Comparison of ENCODE assay signal across 19 cellular contexts in genomic region chr2:238067939-238068338, GRCh38. TPM values are rescaled to one million over a fixed set of nuclear protein-coding genes. Genes with fewer than 3 reads are reported as not detected.
A peak's percentile ranks its signal among the peaks of the same experiment; 100 is the strongest.
DNase-seq lines count a peak whose midpoint lies in the region; ATAC-seq and TF ChIP-seq lines count a peak whose summit lies in the region.
"Had no signal": no experiment of that assay in that cellular context is flagged by ENCODE, and none has a peak within 500 bp of the region (broad histone marks: within the 10 kb centered on the region; RNA-seq: fewer than 3 reads in every experiment).

No MANE protein-coding gene starts in this region.

- CTCF ChIA-PET in activated CD4-positive, alpha-beta memory T cell treated with anti-CD3 and anti-CD28 coated beads for 36 hours (lab: Charles Lee) = interaction anchor here (1.3 kb wide), 1 partner anchor 145 kb away, joined by 3 read pairs; no protein-coding TSS in a partner anchor
- CTCF ChIA-PET in activated CD4-positive, alpha-beta memory T cell treated with anti-CD3 and anti-CD28 coated beads, Interleukin-2, amount 10 ng/mL, durations not matched to agents 7 days and 5 days (lab: Charles Lee) = interaction anchor here (1.0 kb wide), 1 partner anchor 195 kb away, joined by 3 read pairs; no protein-coding TSS in a partner anchor
- CTCF ChIA-PET in CD8-positive, alpha-beta T cell (lab: Charles Lee) = interaction anchor here (1.4 kb wide), 1 partner anchor 9 kb away, joined by 3 read pairs; no protein-coding TSS in a partner anchor

- peaks cover 26% of the 10 kb centered on the region for H3K9me3 Mint-ChIP-seq in activated CD4-positive, alpha-beta memory T cell treated with anti-CD3 and anti-CD28 coated beads for 36 hours
- peaks cover 16% of the 10 kb centered on the region for H3K9me3 Mint-ChIP-seq in activated CD4-positive, alpha-beta memory T cell treated with anti-CD3 and anti-CD28 coated beads, Interleukin-2, amount 10 ng/mL, durations not matched to agents 7 days and 5 days
- H3K9me3 Mint-ChIP-seq in CD8-positive, alpha-beta T cell = peaks cover 4% of the 10 kb centered on the region
- H3K9me3 Mint-ChIP-seq in central memory CD8-positive, alpha-beta T cell = no peaks in the 10 kb centered on the region

- POLR2A ChIA-PET in activated CD4-positive, alpha-beta memory T cell treated with anti-CD3 and anti-CD28 coated beads for 36 hours (lab: Charles Lee) = no interaction called here
- POLR2A ChIA-PET in activated CD4-positive, alpha-beta memory T cell treated with anti-CD3 and anti-CD28 coated beads, Interleukin-2, amount 10 ng/mL, durations not matched to agents 7 days and 5 days (lab: Charles Lee) = interaction anchor here (0.6 kb wide), 1 partner anchor 69 kb away, joined by 3 read pairs; no protein-coding TSS in a partner anchor
- POLR2A ChIA-PET in CD8-positive, alpha-beta T cell (lab: Charles Lee) = interaction anchor here (0.6 to 1.9 kb wide), 2 partner anchors 8 to 1098 kb away, joined by 3 to 7 read pairs; partner anchors contain the start of gene SCLY

- H3K9me3 ChIP-seq in CD8-positive, alpha-beta T cell (ENCODE audit: low read length) = no peaks in the 10 kb centered on the region
- no peaks in the 10 kb centered on the region for H3K9me3 ChIP-seq in T-helper 17 cell (ENCODE audit: control insufficient read depth, low read length, poor library complexity, severe bottlenecking)

- TF ChIP-seq CTCF in CD8-positive, alpha-beta T cell (IDR thresholded peaks at IDR 0.05) = no peak

- peaks cover 70% of the 10 kb centered on the region for H3K4me1 Mint-ChIP-seq in activated CD4-positive, alpha-beta memory T cell treated with anti-CD3 and anti-CD28 coated beads for 36 hours (ENCODE audit: low read depth)
- peaks cover 53% of the 10 kb centered on the region for H3K4me1 Mint-ChIP-seq in activated CD4-positive, alpha-beta memory T cell treated with anti-CD3 and anti-CD28 coated beads, Interleukin-2, amount 10 ng/mL, durations not matched to agents 7 days and 5 days
- peaks cover 46% of the 10 kb centered on the region for H3K4me1 Mint-ChIP-seq in CD8-positive, alpha-beta T cell (ENCODE audit: low read depth)
- peaks cover 23% of the 10 kb centered on the region for H3K4me1 Mint-ChIP-seq in T-helper 17 cell
- H3K4me1 Mint-ChIP-seq in central memory CD8-positive, alpha-beta T cell = peaks cover 33% of the 10 kb centered on the region

- no peak for DNase-seq in activated CD4-positive, alpha-beta memory T cell treated with anti-CD3 and anti-CD28 coated beads for 36 hours
- DNase-seq in activated CD4-positive, alpha-beta memory T cell treated with anti-CD3 and anti-CD28 coated beads, Interleukin-2, amount 10 ng/mL, durations not matched to agents 7 days and 5 days = no peak
- DNase-seq in CD8-positive, alpha-beta T cell = no peak
- DNase-seq in T-helper 17 cell = no peak
- no peak for DNase-seq in central memory CD8-positive, alpha-beta T cell (ENCODE audit: low spot score in 2 of 2)
- DNase-seq in GDM1 (lab: John Stamatoyannopoulos, UW) = no peak
- no peak for DNase-seq in NCI-H524 treated with DMSO at 0.1 percent for 48 hours (lab: John Stamatoyannopoulos, UW)
- DNase-seq: Calu3, IMR-90, MV-4-11, NCI-H1436 treated with DMSO at 0.1 percent for 48 hours, NCI-H2081, NCI-H524, OCI-M1 had no signal

- no peak overlapping the region for H3K27ac ChIP-seq in CD8-positive, alpha-beta T cell (ENCODE audit: low read depth, low read length)
- H3K27ac ChIP-seq: A549, C4-2B, RWPE1 had no signal

- intact Hi-C loops in activated CD4-positive, alpha-beta memory T cell treated with anti-CD3 and anti-CD28 coated beads for 36 hours (cut with micrococcal nuclease) = loop anchor here (10.0 kb wide), 2 partner anchors 137 to 217 kb away; partner anchors contain the start of genes ILKAP and PER2
- intact Hi-C loops in CD8-positive, alpha-beta T cell (cut with DNase I, micrococcal nuclease) = loop anchor here in 1 of 2 experiments (10.0 kb wide), 3 partner anchors 167 to 1957 kb away; partner anchors contain the start of genes COPS8 and NDUFA10

- H3K4me3 ChIP-seq in CD8-positive, alpha-beta T cell (ENCODE audit: low read depth, low read length) = no peak overlapping the region
- H3K4me3 ChIP-seq: A549 had no signal

- no peak for ATAC-seq in CD8-positive, alpha-beta T cell
- ATAC-seq in T-helper 17 cell = no peak
- no peak for ATAC-seq in central memory CD8-positive, alpha-beta T cell (replicated peaks; ENCODE audit: extremely low read depth, poor library complexity, severe bottlenecking)
- ATAC-seq: A549, HCT116 had no signal

- no peaks in the 10 kb centered on the region for H3K27me3 ChIP-seq in CD8-positive, alpha-beta T cell (ENCODE audit: insufficient read depth, low read length)

- peak overlapping the region; percentile 63 for H3K27ac Mint-ChIP-seq in activated CD4-positive, alpha-beta memory T cell treated with anti-CD3 and anti-CD28 coated beads for 36 hours
- H3K27ac Mint-ChIP-seq in activated CD4-positive, alpha-beta memory T cell treated with anti-CD3 and anti-CD28 coated beads, Interleukin-2, amount 10 ng/mL, durations not matched to agents 7 days and 5 days = no peak overlapping the region
- peak overlapping the region; percentile 46 for H3K27ac Mint-ChIP-seq in CD8-positive, alpha-beta T cell
- H3K27ac Mint-ChIP-seq in T-helper 17 cell = peak overlapping the region; percentile 70
- peak overlapping the region; percentile 85 for H3K27ac Mint-ChIP-seq in central memory CD8-positive, alpha-beta T cell (ENCODE audit: low read depth)

- H3K36me3 Mint-ChIP-seq in activated CD4-positive, alpha-beta memory T cell treated with anti-CD3 and anti-CD28 coated beads for 36 hours = peaks cover 70% of the 10 kb centered on the region
- H3K36me3 Mint-ChIP-seq in activated CD4-positive, alpha-beta memory T cell treated with anti-CD3 and anti-CD28 coated beads, Interleukin-2, amount 10 ng/mL, durations not matched to agents 7 days and 5 days (ENCODE audit: low read depth) = peaks cover 73% of the 10 kb centered on the region
- H3K36me3 Mint-ChIP-seq in CD8-positive, alpha-beta T cell = peaks cover 62% of the 10 kb centered on the region
- H3K36me3 Mint-ChIP-seq in T-helper 17 cell (ENCODE audit: low read depth) = no peaks in the 10 kb centered on the region
- peaks cover 8% of the 10 kb centered on the region for H3K36me3 Mint-ChIP-seq in central memory CD8-positive, alpha-beta T cell (ENCODE audit: insufficient read depth)

- H3K4me1 ChIP-seq in CD8-positive, alpha-beta T cell (ENCODE audit: insufficient read depth, low read length) = peaks cover 30% of the 10 kb centered on the region
- H3K4me1 ChIP-seq: A549 had no signal

- H3K36me3 ChIP-seq in CD8-positive, alpha-beta T cell (ENCODE audit: insufficient read depth, low read length) = no peaks in the 10 kb centered on the region

- H3K4me3 Mint-ChIP-seq in activated CD4-positive, alpha-beta memory T cell treated with anti-CD3 and anti-CD28 coated beads for 36 hours = no peak overlapping the region
- no peak overlapping the region for H3K4me3 Mint-ChIP-seq in activated CD4-positive, alpha-beta memory T cell treated with anti-CD3 and anti-CD28 coated beads, Interleukin-2, amount 10 ng/mL, durations not matched to agents 7 days and 5 days
- H3K4me3 Mint-ChIP-seq in CD8-positive, alpha-beta T cell = peak overlapping the region; percentile 7
- no peak overlapping the region for H3K4me3 Mint-ChIP-seq in T-helper 17 cell
- H3K4me3 Mint-ChIP-seq in central memory CD8-positive, alpha-beta T cell = peak overlapping the region; percentile 31

- no peaks in the 10 kb centered on the region for H3K27me3 Mint-ChIP-seq in activated CD4-positive, alpha-beta memory T cell treated with anti-CD3 and anti-CD28 coated beads for 36 hours
- no peaks in the 10 kb centered on the region for H3K27me3 Mint-ChIP-seq in activated CD4-positive, alpha-beta memory T cell treated with anti-CD3 and anti-CD28 coated beads, Interleukin-2, amount 10 ng/mL, durations not matched to agents 7 days and 5 days
- no peaks in the 10 kb centered on the region for H3K27me3 Mint-ChIP-seq in CD8-positive, alpha-beta T cell (ENCODE audit: low read depth)
- H3K27me3 Mint-ChIP-seq in T-helper 17 cell = no peaks in the 10 kb centered on the region
- H3K27me3 Mint-ChIP-seq in central memory CD8-positive, alpha-beta T cell = no peaks in the 10 kb centered on the region

RNA-seq across cellular contexts. Expression of gene SCLY, which starts 7.1 kb away (rescaled TPM):
- 10 to 100 TPM; 47.9 to 51.8 TPM for total RNA-seq in activated CD4-positive, alpha-beta memory T cell treated with anti-CD3 and anti-CD28 coated beads for 36 hours
- total RNA-seq in activated CD4-positive, alpha-beta memory T cell treated with anti-CD3 and anti-CD28 coated beads, Interleukin-2, amount 10 ng/mL, durations not matched to agents 7 days and 5 days = 10 to 100 TPM; 22.0 to 22.6 TPM
- 10 to 100 TPM in 1 of 2 experiments, 1 to 10 TPM in 1; 5.8 to 11.8 TPM for total RNA-seq in CD8-positive, alpha-beta T cell
- 10 to 100 TPM; 15.9 to 17.8 TPM for total RNA-seq in T-helper 17 cell

RNA-seq across cellular contexts. Expression of gene ESPNL, which starts 32.2 kb away (rescaled TPM):
- total RNA-seq in activated CD4-positive, alpha-beta memory T cell treated with anti-CD3 and anti-CD28 coated beads for 36 hours = under 1 TPM; 0.12 to 0.14 TPM
- under 1 TPM; 0.05 to 0.18 TPM for total RNA-seq in activated CD4-positive, alpha-beta memory T cell treated with anti-CD3 and anti-CD28 coated beads, Interleukin-2, amount 10 ng/mL, durations not matched to agents 7 days and 5 days
- not detected for total RNA-seq in CD8-positive, alpha-beta T cell
- under 1 TPM in 1 of 2 donors, not detected in 1; 0.05 TPM for total RNA-seq in T-helper 17 cell
- total RNA-seq: HT-29 had no signal

Comparison
In these comparisons a context has a peak if more than half of its experiments do, and no peak if none do; other contexts are left out.
1. H3K4me3 Mint-ChIP-seq: peak in CD8-positive, alpha-beta T cell (single experiment) and central memory CD8-positive, alpha-beta T cell (single experiment); none in activated CD4-positive, alpha-beta memory T cell treated with anti-CD3 and anti-CD28 coated beads for 36 hours (single experiment), activated CD4-positive, alpha-beta memory T cell treated with anti-CD3 and anti-CD28 coated beads, Interleukin-2, amount 10 ng/mL, durations not matched to agents 7 days and 5 days (single experiment) and T-helper 17 cell (single experiment).